20 cellular contexts compared by ENCODE assay signal in the genomic region with DNA sequence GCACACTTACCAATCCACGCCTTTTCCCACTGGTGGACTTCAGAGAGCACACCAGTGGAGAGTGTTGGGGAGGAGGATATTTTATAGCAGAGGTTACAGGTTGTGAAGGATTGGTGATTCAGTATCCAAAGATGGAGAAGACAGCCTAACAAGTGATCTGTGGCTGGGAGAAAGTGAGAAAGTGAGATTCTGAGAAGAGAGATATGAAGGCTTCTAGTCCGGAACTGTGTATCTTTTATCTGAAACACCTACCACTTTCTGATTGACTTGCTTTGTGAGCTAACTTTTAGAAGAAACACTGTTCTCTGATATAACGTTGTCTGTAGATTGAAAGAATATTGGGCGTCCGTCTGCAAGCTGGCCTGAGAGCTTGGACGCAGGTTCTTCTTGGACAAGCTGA.
"Had no signal": no experiment of that assay in that cellular context is flagged by ENCODE, and none has a peak within 500 bp of the region (broad histone marks: within the 10 kb centered on the region; RNA-seq: fewer than 3 reads in every experiment).

No MANE protein-coding gene starts in this region.

- H3K4me1 Mint-ChIP-seq: activated naive CD4-positive, alpha-beta T cell treated with anti-CD3 and anti-CD28 coated beads, Interleukin-2, amount 10 ng/mL, durations not matched to agents 7 days and 5 days had no signal

- DNase-seq: activated CD4-positive, alpha-beta T cell treated with anti-CD3 and anti-CD28 coated beads for 48 hours; activated CD4-positive, CD25-positive, alpha-beta regulatory T cell; activated CD8-positive, alpha-beta memory T cell treated with anti-CD3 and anti-CD28 coated beads for 24 hours; activated effector memory CD4-positive, alpha-beta T cell treated with anti-CD3 and anti-CD28 coated beads, Interleukin-2, amount 50 U/mL, for 16 hours; activated naive CD4-positive, alpha-beta T cell treated with anti-CD3 and anti-CD28 coated beads, Interleukin-2, amount 10 ng/mL, durations not matched to agents 7 days and 5 days; activated T-cell treated with anti-CD3 and anti-CD28 coated beads, Interleukin-2, amount 50 U/mL, for 1 hour; central memory CD4-positive, alpha-beta T cell; glutamatergic neuron; islet precursor cell; left ventricle myocardium inferior; mucosa of descending colon; posterior cingulate gyrus; right cardiac atrium; spleen; stimulated activated CD4-positive, alpha-beta T cell treated with anti-CD3 and anti-CD28 coated beads, Interleukin-2, amount 100 ng/mL, for 48 hours; stomach; T-helper 1 cell; thyroid gland; upper lobe of left lung had no signal

- H3K9me3 Mint-ChIP-seq: activated naive CD4-positive, alpha-beta T cell treated with anti-CD3 and anti-CD28 coated beads, Interleukin-2, amount 10 ng/mL, durations not matched to agents 7 days and 5 days; natural killer cell treated with Interleukin-12 subunit alpha and Interleukin-12 subunit beta and Interleukin-15 and Interleukin-18, amount 100 ng/mL, for 72 hours had no signal

- H3K27ac Mint-ChIP-seq: activated naive CD4-positive, alpha-beta T cell treated with anti-CD3 and anti-CD28 coated beads, Interleukin-2, amount 10 ng/mL, durations not matched to agents 7 days and 5 days; natural killer cell treated with Interleukin-12 subunit alpha and Interleukin-12 subunit beta and Interleukin-15 and Interleukin-18, amount 100 ng/mL, for 72 hours had no signal

- ATAC-seq: mucosa of descending colon; natural killer cell treated with Interleukin-12 subunit alpha and Interleukin-12 subunit beta and Interleukin-15 and Interleukin-18, amount 100 ng/mL, for 72 hours; right cardiac atrium had no signal

- H3K4me3 Mint-ChIP-seq: activated naive CD4-positive, alpha-beta T cell treated with anti-CD3 and anti-CD28 coated beads, Interleukin-2, amount 10 ng/mL, durations not matched to agents 7 days and 5 days; natural killer cell treated with Interleukin-12 subunit alpha and Interleukin-12 subunit beta and Interleukin-15 and Interleukin-18, amount 100 ng/mL, for 72 hours had no signal

- H3K27me3 Mint-ChIP-seq: activated naive CD4-positive, alpha-beta T cell treated with anti-CD3 and anti-CD28 coated beads, Interleukin-2, amount 10 ng/mL, durations not matched to agents 7 days and 5 days; natural killer cell treated with Interleukin-12 subunit alpha and Interleukin-12 subunit beta and Interleukin-15 and Interleukin-18, amount 100 ng/mL, for 72 hours had no signal
